Comparison of ENCODE assay signal across 7 cellular contexts in genomic region chr4:167321299-167321698, GRCh38.
"Had no signal": no experiment of that assay in that cellular context is flagged by ENCODE, and none has a peak within 500 bp of the region (broad histone marks: within the 10 kb centered on the region; RNA-seq: fewer than 3 reads in every experiment).

No MANE protein-coding gene starts in this region.

- ATAC-seq: K562 had no signal

- H3K4me3 ChIP-seq: K562 had no signal

- H3K27ac ChIP-seq: HL-60, KMS-11 had no signal

- DNase-seq: IMR-90, KBM-7, KG1 had no signal

- FAIRE-seq: HTR-8/SVneo, K562 had no signal

- H3K4me2 ChIP-seq: KMS-11 had no signal

- H3K9ac ChIP-seq: KMS-11 had no signal
